ENCODE assay signal across 1 cellular context in the genomic region with DNA sequence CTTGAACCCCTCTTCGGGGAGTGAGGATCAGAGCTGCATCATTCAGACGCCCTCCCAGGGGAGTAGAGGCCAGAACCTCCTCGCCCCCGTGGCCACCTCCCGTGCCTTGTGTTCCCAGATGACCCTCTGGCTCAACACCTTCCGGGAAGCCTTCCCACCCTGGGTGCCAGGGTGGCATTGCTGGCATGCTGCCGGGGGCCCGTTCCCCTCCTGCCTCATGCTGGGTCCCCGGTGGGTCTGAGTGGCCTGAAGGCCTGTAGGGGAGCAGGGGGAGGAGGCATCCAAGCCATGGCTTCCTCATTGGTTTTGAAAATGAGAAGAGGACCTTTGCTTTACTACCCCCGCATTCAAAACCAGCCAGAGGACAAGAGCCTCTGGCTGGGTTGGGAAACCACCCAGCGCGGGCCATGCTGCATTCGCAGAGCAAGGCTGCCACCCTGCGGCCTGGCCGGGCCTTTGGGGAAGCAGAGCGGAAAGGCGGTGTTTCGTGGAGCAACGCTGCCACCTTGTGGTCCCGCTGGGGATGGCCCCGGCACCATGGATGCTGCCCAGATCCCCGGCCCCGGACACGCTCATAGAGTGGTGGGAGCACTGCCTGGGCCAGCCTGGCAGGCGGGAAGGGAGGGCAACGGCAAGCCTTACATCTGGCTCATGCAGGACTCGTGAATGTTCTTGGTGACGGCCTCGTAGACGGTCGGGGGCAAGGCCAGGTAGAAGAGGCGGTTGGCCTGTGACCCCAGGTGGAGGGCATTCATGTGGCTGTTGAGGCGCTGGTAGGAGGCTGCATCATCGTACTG.
TF ChIP-seq lines count a peak whose summit lies in the region.

No MANE protein-coding gene starts in this region.

TF ChIP-seq in endothelial cell of umbilical vein, 7 proteins besides CTCF, POLR2A, EP300 and RAD21:
- TF ChIP-seq POLR2AphosphoS5 (IDR thresholded peaks at IDR 0.05; ENCODE audit: insufficient read depth, low read depth, low read length): peak; percentile 47
- TF ChIP-seq JUN (IDR thresholded peaks at IDR 0.05; ENCODE audit: borderline replicate concordance, insufficient read depth, insufficient read length, low read depth): no peak
TF ChIP-seq in endothelial cell of umbilical vein: peak in this region for 1.
